27 cellular contexts compared by ENCODE assay signal in genomic region chr19:45144431-45145269, GRCh38. TPM values are rescaled to one million over a fixed set of nuclear protein-coding genes. Genes with fewer than 3 reads are reported as not detected.
"Had no signal": no experiment of that assay in that cellular context is flagged by ENCODE, and none has a peak within 500 bp of the region (broad histone marks: within the 10 kb centered on the region; RNA-seq: fewer than 3 reads in every experiment).

No MANE protein-coding gene starts in this region.

- H3K9me3 Mint-ChIP-seq: dendritic cell treated with granulocyte-macrophage colony-stimulating factor and Interleukin-4, amounts not matched to agents 40 ng/mL and 50 ng/mL, for 4 days; endodermal cell; mesothelial cell of epicardium; naive B cell; natural killer cell treated with Interleukin-12 subunit alpha and Interleukin-12 subunit beta and Interleukin-15 and Interleukin-18, amount 100 ng/mL, for 72 hours; neural progenitor cell; stimulated activated naive B cell treated with anti-CD40 and anti-IgM and Interleukin-4, amounts not matched to agents 10 μg/mL and 1 μg/mL and 100 μg/mL, for 72 hours; stimulated activated naive CD8-positive, alpha-beta T cell treated with anti-CD3 and anti-CD28 coated beads, Interleukin-15, Interleukin-2, amounts not matched to agents 100 ng/mL and 50 ng/mL, for 24 hours had no signal

- H3K27me3 Mint-ChIP-seq: dendritic cell treated with granulocyte-macrophage colony-stimulating factor and Interleukin-4, amounts not matched to agents 40 ng/mL and 50 ng/mL, for 4 days; naive B cell; natural killer cell treated with Interleukin-12 subunit alpha and Interleukin-12 subunit beta and Interleukin-15 and Interleukin-18, amount 100 ng/mL, for 72 hours; stimulated activated naive B cell treated with anti-CD40 and anti-IgM and Interleukin-4, amounts not matched to agents 10 μg/mL and 1 μg/mL and 100 μg/mL, for 72 hours; stimulated activated naive CD8-positive, alpha-beta T cell treated with anti-CD3 and anti-CD28 coated beads, Interleukin-15, Interleukin-2, amounts not matched to agents 100 ng/mL and 50 ng/mL, for 24 hours had no signal

- H3K27ac Mint-ChIP-seq: dendritic cell treated with granulocyte-macrophage colony-stimulating factor and Interleukin-4, amounts not matched to agents 40 ng/mL and 50 ng/mL, for 4 days; endodermal cell; mesothelial cell of epicardium; natural killer cell treated with Interleukin-12 subunit alpha and Interleukin-12 subunit beta and Interleukin-15 and Interleukin-18, amount 100 ng/mL, for 72 hours; neural progenitor cell; stimulated activated naive B cell treated with anti-CD40 and anti-IgM and Interleukin-4, amounts not matched to agents 10 μg/mL and 1 μg/mL and 100 μg/mL, for 72 hours; stimulated activated naive CD8-positive, alpha-beta T cell treated with anti-CD3 and anti-CD28 coated beads, Interleukin-15, Interleukin-2, amounts not matched to agents 100 ng/mL and 50 ng/mL, for 24 hours had no signal

- H3K4me3 Mint-ChIP-seq: dendritic cell treated with granulocyte-macrophage colony-stimulating factor and Interleukin-4, amounts not matched to agents 40 ng/mL and 50 ng/mL, for 4 days; endodermal cell; mesothelial cell of epicardium; naive B cell; natural killer cell treated with Interleukin-12 subunit alpha and Interleukin-12 subunit beta and Interleukin-15 and Interleukin-18, amount 100 ng/mL, for 72 hours; neural progenitor cell; stimulated activated naive B cell treated with anti-CD40 and anti-IgM and Interleukin-4, amounts not matched to agents 10 μg/mL and 1 μg/mL and 100 μg/mL, for 72 hours; stimulated activated naive CD8-positive, alpha-beta T cell treated with anti-CD3 and anti-CD28 coated beads, Interleukin-15, Interleukin-2, amounts not matched to agents 100 ng/mL and 50 ng/mL, for 24 hours had no signal

- H3K4me1 ChIP-seq: gastrocnemius medialis, left lung, neural progenitor cell, prostate gland, right atrium auricular region, spleen, vagina had no signal

- H2AFZ ChIP-seq: neural progenitor cell had no signal

- ATAC-seq: esophagus mucosa; gastrocnemius medialis; left lung; mucosa of descending colon; natural killer cell treated with Interleukin-12 subunit alpha and Interleukin-12 subunit beta and Interleukin-15 and Interleukin-18, amount 100 ng/mL, for 72 hours; stimulated activated naive B cell treated with anti-CD40 and anti-IgM and Interleukin-4, amounts not matched to agents 10 μg/mL and 1 μg/mL and 100 μg/mL, for 72 hours had no signal

- H3K4me1 Mint-ChIP-seq: endodermal cell, mesothelial cell of epicardium, neural progenitor cell had no signal

- H3K27ac ChIP-seq: epithelial cell of prostate, gastrocnemius medialis, left lung, neural progenitor cell, prostate gland, right atrium auricular region, spleen, thoracic aorta, vagina had no signal

- FAIRE-seq: colon, keratinocyte had no signal

- H3K9me3 ChIP-seq: gastrocnemius medialis, left lung, mucosa of descending colon, prostate gland, right atrium auricular region, spleen, thoracic aorta, vagina had no signal

- DNase-seq: effector CD8-positive, alpha-beta T cell; endodermal cell; foreskin fibroblast; gastrocnemius medialis; head of caudate nucleus; left lung; mesenchymal stem cell; mucosa of descending colon; naive B cell; spleen; stimulated activated CD4-positive, alpha-beta T cell treated with anti-CD3 and anti-CD28 coated beads, Interleukin-2, amount 100 ng/mL, for 48 hours; stimulated activated naive B cell treated with anti-CD40 and anti-IgM and Interleukin-4, amounts not matched to agents 10 μg/mL and 1 μg/mL and 100 μg/mL, for 72 hours; trophoblast cell had no signal

- H3K27me3 ChIP-seq: gastrocnemius medialis, left lung, neural progenitor cell, right atrium auricular region, spleen, vagina had no signal

- H3K36me3 Mint-ChIP-seq: natural killer cell treated with Interleukin-12 subunit alpha and Interleukin-12 subunit beta and Interleukin-15 and Interleukin-18, amount 100 ng/mL, for 72 hours had no signal

- H3K4me3 ChIP-seq: gastrocnemius medialis, left lung, mucosa of descending colon, neural progenitor cell, prostate gland, right atrium auricular region, skin epidermis, spleen, thoracic aorta, vagina had no signal

- H3K36me3 ChIP-seq: neural progenitor cell had no signal

- H3K4me2 ChIP-seq: neural progenitor cell had no signal

- H3K9ac ChIP-seq: neural progenitor cell had no signal

RNA-seq across cellular contexts. Expression of gene NKPD1, which starts 16.1 kb away (rescaled TPM):
- total RNA-seq: left lung, mucosa of descending colon had no signal
